In the genomic region with DNA sequence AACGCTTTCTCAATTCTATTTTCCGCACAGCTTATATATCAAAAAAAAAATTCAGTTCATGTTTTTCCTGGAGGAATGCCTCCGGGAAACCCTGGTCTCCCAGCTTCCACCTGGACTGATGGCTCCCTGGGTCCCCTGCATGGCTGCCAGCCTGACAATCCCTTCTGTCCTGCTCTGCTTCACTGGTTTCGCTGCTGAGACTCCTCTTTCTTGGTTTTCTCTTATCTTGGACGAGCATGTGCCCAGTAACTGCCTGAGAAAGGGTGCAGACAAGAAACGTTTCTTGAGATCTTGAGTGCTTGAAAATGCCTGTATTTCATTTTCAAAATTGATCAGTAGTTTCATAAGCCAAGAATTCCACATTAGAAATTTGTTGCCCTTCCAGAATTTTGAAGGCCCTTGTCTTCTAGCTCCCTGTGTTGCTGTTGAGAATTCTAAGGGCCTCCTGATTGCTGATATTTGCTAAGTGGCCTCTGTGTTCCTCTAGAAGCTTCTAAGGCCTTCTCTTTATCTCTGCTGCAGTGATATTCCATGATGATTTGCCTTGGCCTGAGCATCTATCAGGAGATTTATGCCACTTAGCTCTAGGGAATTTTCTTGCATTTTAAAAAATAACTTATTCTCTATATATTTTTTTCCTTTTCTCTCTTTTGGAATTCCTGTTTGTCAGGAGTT, we compare ENCODE assay signal across 20 cellular contexts. TPM values are rescaled to one million over a fixed set of nuclear protein-coding genes. Genes with fewer than 3 reads are reported as not detected.
DNase-seq lines count a peak whose midpoint lies in the region; ATAC-seq, FAIRE-seq and TF ChIP-seq lines count a peak whose summit lies in the region.
"Had no signal": no experiment of that assay in that cellular context is flagged by ENCODE, and none has a peak within 500 bp of the region (broad histone marks: within the 10 kb centered on the region; RNA-seq: fewer than 3 reads in every experiment).

No MANE protein-coding gene starts in this region.

- TF ChIP-seq EP300 in A549 (IDR thresholded peaks at IDR 0.05), result no peak

- intact Hi-C loops in thyroid gland (cut with DNase I), result no loop called here

- H4K20me1 ChIP-seq in Loucy (ENCODE audit: insufficient read depth, low read length, poor library complexity, severe bottlenecking), result no peaks in the 10 kb centered on the region

- H3K27me3 ChIP-seq in Loucy (ENCODE audit: insufficient read depth, low read length, poor library complexity, severe bottlenecking) (no peaks in the 10 kb centered on the region), thyroid gland (no peaks in the 10 kb centered on the region)
- H3K27me3 ChIP-seq: MG63 had no signal

- H2AFZ ChIP-seq in Loucy (ENCODE audit: low read length), result peak overlapping the region; percentile 9; the same call in 1 of the 2 replicates
- H2AFZ ChIP-seq: GM23248 had no signal

- TF ChIP-seq RAD21 in A549 (conservative IDR thresholded peaks at IDR 0.05 in 1 of 2, IDR thresholded peaks at IDR 0.05 in 1 of 2), result no peak

- no peak overlapping the region for H3K4me3 ChIP-seq in A549
- H3K4me3 ChIP-seq in Loucy (ENCODE audit: low read length, poor library complexity, severe bottlenecking), result no peak overlapping the region
- no peak overlapping the region for H3K4me3 ChIP-seq in thyroid gland (replicated peaks in 1 of 3)
- H3K4me3 ChIP-seq: GM23248, MG63 had no signal

- H3K79me2 ChIP-seq in Loucy (ENCODE audit: insufficient read depth, low read length), result no peaks in the 10 kb centered on the region

- peak overlapping the region; percentile 42 to 83 (median 82) for H3K27ac Mint-ChIP-seq in nephron

- H3K9me2 ChIP-seq in Loucy (replicated peaks; ENCODE audit: low read depth, low read length), result no peaks in the 10 kb centered on the region

- TF ChIP-seq CTCF in A549 (IDR thresholded peaks at IDR 0.05) (no peak), Loucy (conservative IDR thresholded peaks at IDR 0.05; ENCODE audit: low read length) (no peak), nephron (IDR thresholded peaks at IDR 0.05; ENCODE audit: unreplicated experiment in 3 of 3) (no peak), thyroid gland (IDR thresholded peaks at IDR 0.05) (no peak)

- peaks cover 2% of the 10 kb centered on the region; the same call in 1 of the 3 replicates for H3K9me3 ChIP-seq in A549
- no peaks in the 10 kb centered on the region for H3K9me3 ChIP-seq in Loucy (ENCODE audit: insufficient read depth, low read depth, low read length)
- H3K9me3 ChIP-seq in thyroid gland, result no peaks in the 10 kb centered on the region

- CTCF ChIA-PET in A549 (lab: Yijun Ruan, JAX), result interaction anchor here (0.7 to 1.3 kb wide), 4 partner anchors 10 to 45 kb away, joined by 3 to 5 read pairs (median 4); no protein-coding TSS in a partner anchor

- peak overlapping the region in 1 of 3 experiments; percentile 18 for H3K4me3 Mint-ChIP-seq in nephron

- H3K27me3 Mint-ChIP-seq in nephron (ENCODE audit: low read depth), result peaks cover 5% of the 10 kb centered on the region

- FAIRE-seq in A549 (lab: Jason Lieb, UNC), result no peak
- FAIRE-seq: A204.1 had no signal

- POLR2A ChIA-PET in A549 (lab: Yijun Ruan, JAX), result no interaction called here

- H3K4me2 ChIP-seq in A549 (no peak overlapping the region), Loucy (ENCODE audit: low read depth, low read length, poor library complexity, severe bottlenecking) (no peak overlapping the region)
- H3K4me2 ChIP-seq: KMS-11 had no signal

- 78% methylated on average over 6 of the region's 6 CpGs for WGBS in A549 (ENCODE audit: missing lambda C conversion rate)
- 86 to 92% methylated on average over 6 of the region's 6 CpGs for WGBS in thyroid gland, 2 donors

- no peak for TF ChIP-seq POLR2A in A549 (IDR thresholded peaks at IDR 0.05; ENCODE audit: low read length)
- TF ChIP-seq POLR2A in thyroid gland (IDR thresholded peaks at IDR 0.05), result no peak

- no peaks in the 10 kb centered on the region for H3K36me3 Mint-ChIP-seq in nephron (ENCODE audit: low read depth)

- H3F3A ChIP-seq in Loucy (ENCODE audit: low read depth), result no peaks in the 10 kb centered on the region

- H3K9ac ChIP-seq in Loucy (ENCODE audit: low read depth, low read length, poor library complexity, severe bottlenecking), result no peak overlapping the region
- H3K9ac ChIP-seq: GM23248, KMS-11 had no signal

- peaks cover 3% of the 10 kb centered on the region for H3K9me3 Mint-ChIP-seq in nephron

- ATAC-seq in A549 (no peak), GM21619 (IDR thresholded peaks at IDR 0.05; ENCODE audit: unreplicated experiment) (no peak)
- ATAC-seq: Panc1 had no signal

- H3K27ac ChIP-seq in A549 (peak overlapping the region; percentile 10 to 79; a peak in 3 of 6 replicates), thyroid gland (no peak overlapping the region)
- H3K27ac ChIP-seq: GM23248, HL-60, KMS-11 had no signal

- peaks cover 45% of the 10 kb centered on the region for H3K4me1 Mint-ChIP-seq in nephron

- H3K36me3 ChIP-seq in Loucy (ENCODE audit: insufficient read depth, low read length) (no peaks in the 10 kb centered on the region), thyroid gland (no peaks in the 10 kb centered on the region)
- H3K36me3 ChIP-seq: MG63 had no signal

- H3K4me1 ChIP-seq in A549 (peaks cover 29% of the 10 kb centered on the region), Loucy (ENCODE audit: insufficient read depth, low read length, poor library complexity, severe bottlenecking) (peaks cover 14% of the 10 kb centered on the region), thyroid gland (no peaks in the 10 kb centered on the region)

- DNase-seq in A549 (ENCODE audit: low read depth in 1 of 2, low spot score in 1 of 2) (no peak), ecto neural progenitor cell (ENCODE audit: low spot score) (peak; percentile 29), thyroid gland (no peak), H4 (ENCODE audit: low spot score) (no peak)
- no peak for DNase-seq in activated naive CD4-positive, alpha-beta T cell (lab: John Stamatoyannopoulos, UW)
- DNase-seq: DND-41, GF-D8, GM23248, MG63, NCI-H1092 treated with DMSO at 0.1 percent for 48 hours, NCI-H1694, NCI-H748 treated with DMSO at 0.1 percent for 48 hours, Right ventricle myocardium superior had no signal

TF ChIP-seq in A549, 52 proteins besides CTCF, POLR2A, EP300 and RAD21:
- TF ChIP-seq, protein P1, sequence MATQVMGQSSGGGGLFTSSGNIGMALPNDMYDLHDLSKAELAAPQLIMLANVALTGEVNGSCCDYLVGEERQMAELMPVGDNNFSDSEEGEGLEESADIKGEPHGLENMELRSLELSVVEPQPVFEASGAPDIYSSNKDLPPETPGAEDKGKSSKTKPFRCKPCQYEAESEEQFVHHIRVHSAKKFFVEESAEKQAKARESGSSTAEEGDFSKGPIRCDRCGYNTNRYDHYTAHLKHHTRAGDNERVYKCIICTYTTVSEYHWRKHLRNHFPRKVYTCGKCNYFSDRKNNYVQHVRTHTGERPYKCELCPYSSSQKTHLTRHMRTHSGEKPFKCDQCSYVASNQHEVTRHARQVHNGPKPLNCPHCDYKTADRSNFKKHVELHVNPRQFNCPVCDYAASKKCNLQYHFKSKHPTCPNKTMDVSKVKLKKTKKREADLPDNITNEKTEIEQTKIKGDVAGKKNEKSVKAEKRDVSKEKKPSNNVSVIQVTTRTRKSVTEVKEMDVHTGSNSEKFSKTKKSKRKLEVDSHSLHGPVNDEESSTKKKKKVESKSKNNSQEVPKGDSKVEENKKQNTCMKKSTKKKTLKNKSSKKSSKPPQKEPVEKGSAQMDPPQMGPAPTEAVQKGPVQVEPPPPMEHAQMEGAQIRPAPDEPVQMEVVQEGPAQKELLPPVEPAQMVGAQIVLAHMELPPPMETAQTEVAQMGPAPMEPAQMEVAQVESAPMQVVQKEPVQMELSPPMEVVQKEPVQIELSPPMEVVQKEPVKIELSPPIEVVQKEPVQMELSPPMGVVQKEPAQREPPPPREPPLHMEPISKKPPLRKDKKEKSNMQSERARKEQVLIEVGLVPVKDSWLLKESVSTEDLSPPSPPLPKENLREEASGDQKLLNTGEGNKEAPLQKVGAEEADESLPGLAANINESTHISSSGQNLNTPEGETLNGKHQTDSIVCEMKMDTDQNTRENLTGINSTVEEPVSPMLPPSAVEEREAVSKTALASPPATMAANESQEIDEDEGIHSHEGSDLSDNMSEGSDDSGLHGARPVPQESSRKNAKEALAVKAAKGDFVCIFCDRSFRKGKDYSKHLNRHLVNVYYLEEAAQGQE (IDR thresholded peaks at IDR 0.05), result no peak
- TF ChIP-seq SREBF2 (IDR thresholded peaks at IDR 0.05) (no peak), BHLHE40 (IDR thresholded peaks at IDR 0.05; ENCODE audit: low read depth, low read length) (no peak), ZC3H11A (IDR thresholded peaks at IDR 0.05) (no peak), HEYL (CRISPR knock-in tag; IDR thresholded peaks at IDR 0.05) (no peak), CHD2 (IDR thresholded peaks at IDR 0.05; ENCODE audit: low read length, partially characterized antibody) (no peak), ESRRA (IDR thresholded peaks at IDR 0.05; ENCODE audit: borderline replicate concordance, low read length) (no peak), RNF2 (IDR thresholded peaks at IDR 0.05; ENCODE audit: borderline replicate concordance, low read depth) (no peak), MAFK (IDR thresholded peaks at IDR 0.05; ENCODE audit: partially characterized antibody) (no peak), TFCP2L1 (CRISPR knock-in tag; IDR thresholded peaks at IDR 0.05) (no peak), FOSB (CRISPR knock-in tag; IDR thresholded peaks at IDR 0.05) (no peak)
- TF ChIP-seq, protein P2, sequence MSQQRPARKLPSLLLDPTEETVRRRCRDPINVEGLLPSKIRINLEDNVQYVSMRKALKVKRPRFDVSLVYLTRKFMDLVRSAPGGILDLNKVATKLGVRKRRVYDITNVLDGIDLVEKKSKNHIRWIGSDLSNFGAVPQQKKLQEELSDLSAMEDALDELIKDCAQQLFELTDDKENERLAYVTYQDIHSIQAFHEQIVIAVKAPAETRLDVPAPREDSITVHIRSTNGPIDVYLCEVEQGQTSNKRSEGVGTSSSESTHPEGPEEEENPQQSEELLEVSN (IDR thresholded peaks at IDR 0.05; ENCODE audit: borderline replicate concordance, low read depth), result no peak

RNA-seq across cellular contexts. Expression of a gene that starts 44.7 kb away (rescaled TPM):
- polyA plus RNA-seq in A549 (2011; rRNA removed) (41.6 and 42.6 TPM in 2 replicates), A549 (2017; fragmentation: RNase III; extraction: RNeasy Plus Mini Kit Qiagen cat#74134 plus additional on column Dnase treatment) (45.5 to 48.0 TPM (median 46.1 TPM) in 3 replicates)
- 35.1 and 45.9 TPM in 2 replicates for polyA plus RNA-seq in A549 (2012; cell fraction: cytosol; rRNA removed)
- 87.4 and 104 TPM in 2 replicates for polyA plus RNA-seq in A549 (2012; cell fraction: nucleus; rRNA removed)
- 38.4 and 46.6 TPM in 2 replicates for polyA minus RNA-seq in A549 (2011; rRNA and poly(A)+ RNA removed)
- 10 to 100 TPM; 36.6 to 92.2 (median 56.3) TPM for total RNA-seq in thyroid gland
- 31.3 and 36.1 TPM in 2 replicates for total RNA-seq in H4 (2014; rRNA removed; shearing (Covaris generic))

Comparison
In these comparisons a context has a peak if more than half of its experiments do, and no peak if none do; other contexts are left out.
1. H3K27ac ChIP-seq: peak in A549 (2 of 2); none in thyroid gland (0 of 3).